Comparison of ENCODE assay signal across 10 cellular contexts in the genomic region with DNA sequence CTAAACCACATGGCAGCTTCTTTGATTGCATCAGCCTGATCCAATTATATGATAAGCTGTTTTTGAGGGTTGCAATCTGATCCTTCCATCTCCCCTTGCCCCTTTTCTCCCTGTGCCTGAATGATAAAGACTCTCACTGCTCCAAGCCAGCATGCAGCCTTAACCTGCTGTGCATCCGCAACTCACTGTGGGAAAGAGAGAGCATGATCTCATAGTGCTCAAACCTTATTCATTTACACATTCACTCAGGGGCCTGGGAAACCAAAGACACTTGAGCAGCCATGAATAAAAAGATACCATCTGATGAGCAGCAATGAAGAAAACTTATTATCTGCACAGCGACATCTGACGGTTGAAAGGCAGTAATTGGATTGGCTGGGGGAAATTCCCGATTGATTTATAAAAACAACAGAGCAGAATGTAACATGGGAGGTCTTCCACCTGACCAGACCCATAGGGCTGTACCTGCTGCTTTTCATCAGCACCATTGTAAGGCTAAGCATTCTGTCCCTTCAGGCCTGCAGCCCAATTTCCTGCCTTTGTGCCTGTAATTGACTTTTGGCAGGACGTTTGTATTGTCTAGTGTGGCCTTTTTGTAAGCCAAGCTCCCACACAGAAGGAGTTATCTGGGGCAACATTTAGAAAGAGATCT.
DNase-seq lines count a peak whose midpoint lies in the region; ATAC-seq and TF ChIP-seq lines count a peak whose summit lies in the region.
"Had no signal": no experiment of that assay in that cellular context is flagged by ENCODE, and none has a peak within 500 bp of the region (broad histone marks: within the 10 kb centered on the region; RNA-seq: fewer than 3 reads in every experiment).

No MANE protein-coding gene starts in this region.

- DNase-seq in NCI-H748 (lab: John Stamatoyannopoulos, UW; ENCODE audit: unreplicated experiment) (peak; percentile 38), NCI-H748 treated with DMSO at 0.1 percent for 48 hours (lab: John Stamatoyannopoulos, UW) (no peak), transverse colon (no peak), ureter (ENCODE audit: low spot score) (no peak), RPMI8226 (no peak)
- DNase-seq: pancreas; stimulated activated naive B cell treated with anti-CD40 and anti-IgM and Interleukin-4, amounts not matched to agents 10 μg/mL and 1 μg/mL and 100 μg/mL, for 72 hours had no signal

- no peaks in the 10 kb centered on the region for H3K27me3 ChIP-seq in iPS-18a (ENCODE audit: control insufficient read depth, insufficient read depth, low read length)
- no peaks in the 10 kb centered on the region for H3K27me3 ChIP-seq in transverse colon
- H3K27me3 ChIP-seq: pancreas had no signal

- TF ChIP-seq EP300 in transverse colon (IDR thresholded peaks at IDR 0.05; ENCODE audit: low read depth), result no peak

- 67 to 76% methylated on average over 2 to 5 of the region's 5 CpGs for WGBS in transverse colon (ENCODE audit: low coverage in 1 of 2), 2 donors

- TF ChIP-seq POLR2A in transverse colon (IDR thresholded peaks at IDR 0.05), result no peak

- intact Hi-C loops in transverse colon (cut with DNase I; ENCODE audit: low total_unique reads), result loop anchor here (10.0 kb wide), 1 partner anchor 95 kb away; no protein-coding TSS in a partner anchor

- H3K4me3 ChIP-seq in iPS-18a (ENCODE audit: low read length), result peak overlapping the region; percentile 9
- H3K4me3 ChIP-seq in transverse colon, result no peak overlapping the region
- H3K4me3 ChIP-seq: pancreas had no signal

- peak; percentile 70 for ATAC-seq in SK-N-SH treated with all-trans-retinoic acid at 6 μM for 48 hours
- ATAC-seq in HG03045 (IDR thresholded peaks at IDR 0.05; ENCODE audit: unreplicated experiment), result no peak
- ATAC-seq: pancreas; stimulated activated naive B cell treated with anti-CD40 and anti-IgM and Interleukin-4, amounts not matched to agents 10 μg/mL and 1 μg/mL and 100 μg/mL, for 72 hours had no signal

- peak overlapping the region; percentile 36 for H3K9ac ChIP-seq in iPS-18a (ENCODE audit: low read length)

- no peaks in the 10 kb centered on the region for H3K36me3 ChIP-seq in iPS-18a (ENCODE audit: control insufficient read depth, low read depth, low read length)
- no peaks in the 10 kb centered on the region for H3K36me3 ChIP-seq in transverse colon
- H3K36me3 ChIP-seq: pancreas had no signal

- TF ChIP-seq CTCF in transverse colon (IDR thresholded peaks at IDR 0.05), result no peak

- in situ Hi-C loops in transverse colon (cut with MboI; ENCODE audit: low pct_ligation_motif_present in 1 of 4, low pct_unique_long_range_greater_than_20kb in 1 of 4, low sequenced_read_pairs in 3 of 4), result loop anchor here in 3 of 4 donors (10.0 to 25.0 kb wide), 3 partner anchors 93 to 368 kb away; no protein-coding TSS in a partner anchor

- H3K9me3 ChIP-seq in iPS-18a (ENCODE audit: control insufficient read depth, low read depth, low read length) (no peaks in the 10 kb centered on the region), transverse colon (no peaks in the 10 kb centered on the region)
- H3K9me3 ChIP-seq: pancreas had no signal

- peak overlapping the region; percentile 79 for H3K27ac ChIP-seq in iPS-18a (ENCODE audit: low read length)
- peak overlapping the region; percentile 40 to 71 (median 64) for H3K27ac ChIP-seq in transverse colon
- H3K27ac ChIP-seq: pancreas had no signal

- peaks cover 31% of the 10 kb centered on the region for H3K4me1 ChIP-seq in iPS-18a (ENCODE audit: control insufficient read depth, low read depth, low read length)
- H3K4me1 ChIP-seq in transverse colon, result peaks cover 7 to 49% (median 17%) of the 10 kb centered on the region in 4 donors
- H3K4me1 ChIP-seq: pancreas had no signal

TF ChIP-seq in SK-N-SH treated with all-trans-retinoic acid at 6 μM for 48 hours, 23 proteins besides CTCF, POLR2A, EP300 and RAD21:
- TF ChIP-seq ESRRG (CRISPR knock-in tag; IDR thresholded peaks at IDR 0.05) (no peak), ZNF565 (CRISPR knock-in tag; conservative IDR thresholded peaks at IDR 0.05; ENCODE audit: low read depth) (no peak), TOX (CRISPR knock-in tag; IDR thresholded peaks at IDR 0.05; ENCODE audit: borderline replicate concordance) (no peak), ZNF8 (CRISPR knock-in tag; IDR thresholded peaks at IDR 0.05) (no peak), TSHZ2 (CRISPR knock-in tag; IDR thresholded peaks at IDR 0.05) (no peak), OSR1 (CRISPR knock-in tag; IDR thresholded peaks at IDR 0.05) (no peak)
